In the genomic region with DNA sequence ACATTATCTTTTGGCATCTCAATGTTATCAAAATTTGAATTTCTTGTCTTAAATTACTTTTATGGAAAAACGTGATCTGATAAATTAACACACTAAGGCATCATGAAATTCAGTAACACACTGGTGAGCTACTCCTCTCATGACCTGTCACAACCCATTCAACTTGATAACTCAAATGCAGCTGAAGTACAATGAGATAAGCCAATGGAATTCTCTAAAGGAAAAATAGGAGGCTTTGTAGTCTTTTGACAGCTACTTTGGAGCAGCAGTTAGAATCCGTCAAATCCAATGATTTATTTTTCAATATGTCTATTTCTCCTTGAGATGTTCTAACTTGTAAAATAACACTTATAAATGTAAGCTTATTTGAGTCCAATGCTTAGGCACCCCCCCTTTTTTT, we compare ENCODE assay signal across 34 cellular contexts.
"Had no signal": no experiment of that assay in that cellular context is flagged by ENCODE, and none has a peak within 500 bp of the region (broad histone marks: within the 10 kb centered on the region; RNA-seq: fewer than 3 reads in every experiment).

No MANE protein-coding gene starts in this region.

- H3K4me2 ChIP-seq: KMS-11 had no signal

- H3K27me3 ChIP-seq: MG63 had no signal

- H3K9me3 ChIP-seq: MG63 had no signal

- H3K4me3 ChIP-seq: MG63 had no signal

- H3K9ac ChIP-seq: KMS-11 had no signal

- H3K27ac ChIP-seq: KMS-11 had no signal

- DNase-seq: Karpas-422, Kasumi-1, MG63, MM.1S, MV-4-11, NCI-H1048, NCI-H1092, NCI-H1092 treated with DMSO at 0.1 percent for 48 hours, NCI-H1105, NCI-H1105 treated with DMSO at 0.1 percent for 48 hours, NCI-H1417, NCI-H1417 treated with DMSO at 0.1 percent for 48 hours, NCI-H1436, NCI-H1436 treated with DMSO at 0.1 percent for 48 hours, NCI-H146, NCI-H1694, NCI-H1694 treated with DMSO at 0.1 percent for 48 hours, NCI-H187, NCI-H187 treated with DMSO at 0.1 percent for 48 hours, NCI-H1930, NCI-H2029, NCI-H2029 treated with DMSO at 0.1 percent for 48 hours, NCI-H2081, NCI-H2081 treated with DMSO at 0.1 percent for 48 hours, NCI-H2107, NCI-H2171, NCI-H2171 treated with DMSO at 0.1 percent for 48 hours, NCI-H2227 treated with DMSO at 0.1 percent for 48 hours, NCI-H226, NCI-H345, NCI-H446, NCI-H446 treated with DMSO at 0.1 percent for 48 hours, NCI-H510A had no signal

- H3K36me3 ChIP-seq: MG63 had no signal
